In genomic region chr1:112307930-112308329, GRCh38 we compare ENCODE assay signal across 23 cellular contexts.
"Had no signal": no experiment of that assay in that cellular context is flagged by ENCODE, and none has a peak within 500 bp of the region (broad histone marks: within the 10 kb centered on the region; RNA-seq: fewer than 3 reads in every experiment).

No MANE protein-coding gene starts in this region.

- H3K4me1 ChIP-seq: gastrocnemius medialis, heart right ventricle, left lung had no signal

- H3K4me3 ChIP-seq: coronary artery, dorsolateral prefrontal cortex, esophagus squamous epithelium, gastrocnemius medialis, heart right ventricle, left lung, lower lobe of right lung had no signal

- H3K27ac ChIP-seq: coronary artery, dorsolateral prefrontal cortex, epithelial cell of prostate, esophagus squamous epithelium, gastrocnemius medialis, heart right ventricle, left lung, lower lobe of right lung had no signal

- H3K9me3 ChIP-seq: esophagus squamous epithelium, gastrocnemius medialis, heart right ventricle, left lung, lower lobe of right lung had no signal

- ATAC-seq: esophagus mucosa; gastrocnemius medialis; heart right ventricle; left cardiac atrium; left ventricle myocardium superior; lower lobe of right lung; naive thymus-derived CD4-positive, alpha-beta T cell had no signal

- H3K36me3 ChIP-seq: esophagus squamous epithelium, gastrocnemius medialis, heart right ventricle, left lung, lower lobe of right lung had no signal

- DNase-seq: dermis blood vessel endothelial cell; dorsolateral prefrontal cortex; effector CD4-positive, alpha-beta T cell; effector memory CD4-positive, alpha-beta T cell; erythroblast; esophagus squamous epithelium; foreskin fibroblast; foreskin melanocyte; gastrocnemius medialis; glutamatergic neuron; head of caudate nucleus; heart right ventricle; hippocampal formation; left cardiac atrium; left lung; left ventricle myocardium superior; lower lobe of right lung; mesenchymal stem cell; midbrain; naive thymus-derived CD4-positive, alpha-beta T cell had no signal
